ENCODE assay signal across 8 cellular contexts in genomic region chrX:76172325-76172887, GRCh38. TPM values are rescaled to one million over a fixed set of nuclear protein-coding genes. Genes with fewer than 3 reads are reported as not detected.
DNase-seq lines count a peak whose midpoint lies in the region; ATAC-seq, FAIRE-seq and TF ChIP-seq lines count a peak whose summit lies in the region.

No MANE protein-coding gene starts in this region.

- peak overlapping the region; percentile 64 for H2AFZ ChIP-seq in SU-DHL-6 (ENCODE audit: low read depth, low read length, severe bottlenecking)

- CTCF ChIA-PET in BJ (lab: Yijun Ruan, JAX), result interaction anchor here (2.2 kb wide), 1 partner anchor 81 kb away, joined by 5 read pairs; no protein-coding TSS in a partner anchor

- H3K36me3 ChIP-seq in BJ (ENCODE audit: control insufficient read depth, insufficient read depth, low read length), result 0 out of 2 replicates have a peak, but pooled peaks cover 1% of the 10 kb centered on the region
- H3K36me3 ChIP-seq in SU-DHL-6 (ENCODE audit: low read length), result no peaks in the 10 kb centered on the region

- H3K4me1 Mint-ChIP-seq in progenitor cell of endocrine pancreas (ENCODE audit: low read depth), result peaks cover 14% of the 10 kb centered on the region

- H3K9me2 ChIP-seq in SU-DHL-6 (replicated peaks; ENCODE audit: insufficient read depth, low read length), result no peaks in the 10 kb centered on the region

- peak overlapping the region; percentile 78 for H3K9ac ChIP-seq in SU-DHL-6 (ENCODE audit: low read length)

- H3K9me3 ChIP-seq in SU-DHL-6 (ENCODE audit: insufficient read depth, low read length), result no peaks in the 10 kb centered on the region

- H3K4me3 ChIP-seq in BJ (ENCODE audit: low read depth, low read length), result peak overlapping the region; percentile 47
- peak overlapping the region; percentile 55 for H3K4me3 ChIP-seq in SU-DHL-6 (ENCODE audit: insufficient read depth, low read length, poor library complexity, severe bottlenecking)
- H3K4me3 ChIP-seq in fibroblast of villous mesenchyme (ENCODE audit: low read depth, low read length), result peak overlapping the region; percentile 77

- H4K20me1 ChIP-seq in SU-DHL-6 (ENCODE audit: low read depth, low read length), result no peaks in the 10 kb centered on the region

- H3K27me3 Mint-ChIP-seq in progenitor cell of endocrine pancreas, result no peaks in the 10 kb centered on the region

- peaks cover 12% of the 10 kb centered on the region for H3K9me3 Mint-ChIP-seq in progenitor cell of endocrine pancreas (ENCODE audit: low read depth)

- no peak for TF ChIP-seq CTCF in BJ (IDR thresholded peaks at IDR 0.05; ENCODE audit: insufficient read depth, low read depth, low read length)
- no peak for TF ChIP-seq CTCF in SU-DHL-6 (IDR thresholded peaks at IDR 0.05; ENCODE audit: insufficient read depth, low read length, poor library complexity, severe bottlenecking)
- no peak for TF ChIP-seq CTCF in fibroblast of villous mesenchyme (IDR thresholded peaks at IDR 0.05; ENCODE audit: insufficient read depth, low read depth, low read length)
- TF ChIP-seq CTCF in progenitor cell of endocrine pancreas (IDR thresholded peaks at IDR 0.05; ENCODE audit: unreplicated experiment), result no peak

- H3K4me3 Mint-ChIP-seq in progenitor cell of endocrine pancreas (ENCODE audit: low read depth), result peak overlapping the region; percentile 91

- FAIRE-seq in H54 (lab: Jason Lieb, UNC), result no peak

- peak overlapping the region; percentile 55 for H3K27ac ChIP-seq in SU-DHL-6 (ENCODE audit: low read depth, low read length)

- no peak for TF ChIP-seq POLR2A in H54 (IDR thresholded peaks at IDR 0.05; ENCODE audit: low read depth, low read length)

- ATAC-seq in GM19351 (IDR thresholded peaks at IDR 0.05; ENCODE audit: unreplicated experiment), result no peak

- H3K36me3 Mint-ChIP-seq in progenitor cell of endocrine pancreas (ENCODE audit: insufficient read depth), result peaks cover 5% of the 10 kb centered on the region

- DNase-seq in BJ (ENCODE audit: low read depth) (no peak), H54 (ENCODE audit: insufficient read length, low spot score) (peak; percentile 6), fibroblast of villous mesenchyme (ENCODE audit: low read depth) (no peak), progenitor cell of endocrine pancreas (ENCODE audit: low spot score, unreplicated experiment) (no peak), NCI-H2081 treated with DMSO at 0.1 percent for 48 hours (lab: John Stamatoyannopoulos, UW) (no peak)
- DNase-seq in stimulated activated CD4-positive, alpha-beta T cell treated with anti-CD3 and anti-CD28 coated beads, Interleukin-4, amount 100 ng/mL, for 4 hours, result no peak

- peak overlapping the region; percentile 61 for H3K4me2 ChIP-seq in SU-DHL-6 (ENCODE audit: low read depth, low read length, poor library complexity, severe bottlenecking)

- no peaks in the 10 kb centered on the region for H3F3A ChIP-seq in SU-DHL-6 (ENCODE audit: insufficient read depth)

- peaks cover 23% of the 10 kb centered on the region for H3K79me2 ChIP-seq in SU-DHL-6 (ENCODE audit: insufficient read depth, low read length)

- peak overlapping the region; percentile 98 for H3K27ac Mint-ChIP-seq in progenitor cell of endocrine pancreas

- POLR2A ChIA-PET in BJ (lab: Charles Lee), result no interaction called here

- H3K27me3 ChIP-seq in BJ (ENCODE audit: control insufficient read depth, insufficient read depth, low read length) (no peaks in the 10 kb centered on the region), SU-DHL-6 (ENCODE audit: low read length) (no peaks in the 10 kb centered on the region)

RNA-seq across cellular contexts. Expression of gene PBDC1, which starts 0.5 kb away (rescaled TPM):
- polyA plus RNA-seq in BJ (2011; rRNA removed), result 17.4 and 23.1 TPM in 2 replicates
- 11.6 and 16.8 TPM in 2 replicates for polyA minus RNA-seq in BJ (2011; rRNA and poly(A)+ RNA removed)
- total RNA-seq in fibroblast of villous mesenchyme, result 13.2 and 19.4 TPM in 2 replicates
- total RNA-seq in progenitor cell of endocrine pancreas, result 34.8 and 36.2 TPM in 2 replicates
